8 cellular contexts compared by ENCODE assay signal in genomic region chr16:81035398-81035974, GRCh38. TPM values are rescaled to one million over a fixed set of nuclear protein-coding genes. Genes with fewer than 3 reads are reported as not detected.
DNase-seq lines count a peak whose midpoint lies in the region; ATAC-seq lines count a peak whose summit lies in the region.

TSS of gene ATMIN (plus strand) at chr16:81035842. CDS start at chr16:81035871, 29 bp downstream.

- H3K4me3 Mint-ChIP-seq in activated CD4-positive, alpha-beta T cell treated with anti-CD3 and anti-CD28 coated beads, Interleukin-2, amount 10 ng/mL, durations not matched to agents 7 days and 5 days = peak within 1 kb of the TSS; percentile 83

- peak; percentile 99 for DNase-seq in AG20443 (ENCODE audit: low spot score)
- DNase-seq in NCI-H510A treated with DMSO at 0.1 percent for 48 hours (lab: John Stamatoyannopoulos, UW) = peak; percentile 83
- peak; percentile 87 for DNase-seq in activated CD4-positive, alpha-beta T cell treated with anti-CD3 and anti-CD28 coated beads, Interleukin-2, amount 10 ng/mL, durations not matched to agents 7 days and 5 days
- DNase-seq in dedifferentiated amniotic fluid mesenchymal stem cell (ENCODE audit: extremely low spot score) = peak; percentile 84
- DNase-seq in left lobe of liver (ENCODE audit: low spot score) = peak; percentile 91
- peak; percentile 89 to 90 for DNase-seq in stimulated activated CD4-positive, alpha-beta T cell treated with anti-CD3 and anti-CD28 coated beads, Interleukin-2, amount 100 ng/mL, for 24 hours

- H3K36me3 Mint-ChIP-seq in activated CD4-positive, alpha-beta T cell treated with anti-CD3 and anti-CD28 coated beads, Interleukin-2, amount 10 ng/mL, durations not matched to agents 7 days and 5 days (ENCODE audit: low read depth) = peaks cover 32% of the 10 kb centered on the region

- CTCF ChIA-PET in activated CD4-positive, alpha-beta T cell treated with anti-CD3 and anti-CD28 coated beads, Interleukin-2, amount 10 ng/mL, durations not matched to agents 7 days and 5 days (lab: Charles Lee) = interaction anchor here (0.5 to 7.0 kb wide), 38 partner anchors 10 to 722 kb away, joined by 3 to 70 read pairs (median 4); partner anchors contain the start of genes C16orf46, CENPN and CMC2

- H3K27me3 Mint-ChIP-seq in activated CD4-positive, alpha-beta T cell treated with anti-CD3 and anti-CD28 coated beads, Interleukin-2, amount 10 ng/mL, durations not matched to agents 7 days and 5 days = no peaks in the 10 kb centered on the region

- no peaks in the 10 kb centered on the region for H3K9me3 Mint-ChIP-seq in activated CD4-positive, alpha-beta T cell treated with anti-CD3 and anti-CD28 coated beads, Interleukin-2, amount 10 ng/mL, durations not matched to agents 7 days and 5 days

- peaks cover 29% of the 10 kb centered on the region for H3K4me1 Mint-ChIP-seq in activated CD4-positive, alpha-beta T cell treated with anti-CD3 and anti-CD28 coated beads, Interleukin-2, amount 10 ng/mL, durations not matched to agents 7 days and 5 days

- POLR2A ChIA-PET in activated CD4-positive, alpha-beta T cell treated with anti-CD3 and anti-CD28 coated beads, Interleukin-2, amount 10 ng/mL, durations not matched to agents 7 days and 5 days (lab: Charles Lee) = interaction anchor here (0.7 kb wide), 1 partner anchor 329 kb away, joined by 5 read pairs; no protein-coding TSS in a partner anchor

- ATAC-seq in GM19043 (IDR thresholded peaks at IDR 0.05; ENCODE audit: low read depth, unreplicated experiment) = peak; percentile 87
- peak; percentile 93 for ATAC-seq in HG03432 (IDR thresholded peaks at IDR 0.05; ENCODE audit: unreplicated experiment)
- peak; percentile 99 for ATAC-seq in left lobe of liver

- H3K27ac Mint-ChIP-seq in activated CD4-positive, alpha-beta T cell treated with anti-CD3 and anti-CD28 coated beads, Interleukin-2, amount 10 ng/mL, durations not matched to agents 7 days and 5 days = peak within 1 kb of the TSS; percentile 82

RNA-seq across cellular contexts. Expression of gene ATMIN, which starts in this region (rescaled TPM):
- 10 to 100 TPM; 28.3 to 37.0 TPM for total RNA-seq in activated CD4-positive, alpha-beta T cell treated with anti-CD3 and anti-CD28 coated beads, Interleukin-2, amount 10 ng/mL, durations not matched to agents 7 days and 5 days
- 13.7 TPM for total RNA-seq in left lobe of liver

Comparison
In these comparisons a context has a peak if more than half of its experiments do, and no peak if none do; other contexts are left out.
1. Peak in every context shown above with its lines: DNase-seq and ATAC-seq.